Comparison of ENCODE assay signal across 1 cellular context in the genomic region with DNA sequence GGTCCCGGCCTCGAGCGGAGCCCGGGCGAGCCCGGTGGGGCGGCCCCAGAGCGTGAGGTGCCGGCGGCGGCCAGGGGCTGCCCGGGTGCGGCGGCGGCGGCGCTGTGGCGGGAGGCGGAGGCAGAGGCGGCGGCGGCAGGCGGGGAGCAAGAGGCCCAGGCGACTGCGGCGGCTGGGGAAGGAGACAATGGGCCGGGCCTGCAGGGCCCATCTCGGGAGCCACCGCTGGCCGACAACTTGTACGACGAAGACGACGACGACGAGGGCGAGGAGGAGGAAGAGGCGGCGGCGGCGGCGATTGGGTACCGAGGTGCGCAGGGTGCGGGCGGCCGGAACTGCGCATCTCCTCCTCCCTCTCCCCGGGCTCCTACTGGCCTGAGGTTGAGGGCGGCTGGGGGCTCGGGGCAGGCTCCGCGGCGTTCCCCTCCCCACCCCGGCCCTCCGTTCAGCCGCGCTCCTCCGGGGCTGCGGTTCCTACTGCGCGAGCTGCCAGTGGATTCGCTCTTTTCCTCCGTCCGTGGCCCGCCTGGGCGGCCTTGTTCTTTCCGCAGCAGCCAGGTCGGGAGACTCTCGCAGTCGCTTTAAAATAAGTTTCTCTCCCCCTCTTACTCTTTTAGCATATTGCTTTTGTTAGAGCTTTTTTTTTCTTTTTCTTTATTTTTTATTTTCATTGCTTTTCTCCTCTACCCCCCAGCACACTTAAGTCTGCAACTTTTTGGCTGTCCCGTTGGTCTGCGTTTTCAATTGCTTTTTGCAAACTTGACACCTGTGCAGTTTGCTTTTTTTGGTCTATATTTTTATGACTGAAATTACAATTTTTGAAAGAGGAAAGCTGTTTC.
TF ChIP-seq lines count a peak whose summit lies in the region.

No MANE protein-coding gene starts in this region.

TF ChIP-seq in HepG2, 621 proteins besides CTCF, POLR2A, EP300 and RAD21 (continued from another document and continues in another):
- TF ChIP-seq ZNF574 (CRISPR knock-in tag; IDR thresholded peaks at IDR 0.05) (peak; percentile 90), HOXA7 (CRISPR knock-in tag; IDR thresholded peaks at IDR 0.05) (no peak), ZBTB43 (CRISPR knock-in tag; conservative IDR thresholded peaks at IDR 0.05) (0 out of 2 replicates have a peak, but pooled peaks have one; percentile 9), AGO2 (optimal IDR thresholded peaks at IDR 0.05; ENCODE audit: low read depth, low read length) (peak; percentile 66), TCF7L2 (IDR thresholded peaks at IDR 0.05; ENCODE audit: low read depth, low read length) (no peak), BCL6 (CRISPR knock-in tag; IDR thresholded peaks at IDR 0.05) (0 out of 2 replicates have a peak, but pooled peaks have one; percentile 17), ZNF235 (CRISPR knock-in tag; IDR thresholded peaks at IDR 0.05; ENCODE audit: borderline replicate concordance) (0 out of 2 replicates have a peak, but pooled peaks have one; percentile 11), GATAD1 (CRISPR knock-in tag; IDR thresholded peaks at IDR 0.05) (0 out of 2 replicates have a peak, but pooled peaks have one; percentile 21), POLR2AphosphoS5 (IDR thresholded peaks at IDR 0.05; ENCODE audit: low read depth, low read length) (peak; percentile 7; the same call in 1 of the 2 replicates), MED13 (CRISPR knock-in tag; IDR thresholded peaks at IDR 0.05) (0 out of 2 replicates have a peak, but pooled peaks have one; percentile 8), NFYC (CRISPR knock-in tag; IDR thresholded peaks at IDR 0.05) (peak; percentile 51; the same call in 1 of the 2 replicates), FOXA3 (CRISPR knock-in tag; IDR thresholded peaks at IDR 0.05) (no peak), MAFF (IDR thresholded peaks at IDR 0.05; ENCODE audit: low read depth, low read length) (no peak), YEATS4 (CRISPR knock-in tag; IDR thresholded peaks at IDR 0.05; ENCODE audit: borderline replicate concordance) (peak; percentile 60; the same call in 1 of the 2 replicates), KDM5B (CRISPR knock-in tag; IDR thresholded peaks at IDR 0.05; ENCODE audit: borderline replicate concordance) (peak; percentile 60), CREM (IDR thresholded peaks at IDR 0.05) (no peak), CREM (CRISPR knock-in tag; IDR thresholded peaks at IDR 0.05) (no peak), ZNF232 (CRISPR knock-in tag; IDR thresholded peaks at IDR 0.05; ENCODE audit: borderline replicate concordance) (0 out of 2 replicates have a peak, but pooled peaks have one; percentile 16), ZNF264 (CRISPR knock-in tag; IDR thresholded peaks at IDR 0.05) (0 out of 2 replicates have a peak, but pooled peaks have one; percentile 8), RXRB (CRISPR knock-in tag; IDR thresholded peaks at IDR 0.05; ENCODE audit: borderline replicate concordance) (peak; percentile 25; the same call in 1 of the 2 replicates), ARNTL (CRISPR knock-in tag; IDR thresholded peaks at IDR 0.05) (no peak), ZNF335 (CRISPR knock-in tag; IDR thresholded peaks at IDR 0.05) (0 out of 2 replicates have a peak, but pooled peaks have one; percentile 4), YY1 (IDR thresholded peaks at IDR 0.05; ENCODE audit: insufficient read depth, insufficient replicate concordance, low read depth, low read length) (peak; percentile 24), ZNF12 (CRISPR knock-in tag; IDR thresholded peaks at IDR 0.05) (peak; percentile 29; the same call in 1 of the 2 replicates), ZFX (CRISPR knock-in tag; IDR thresholded peaks at IDR 0.05; ENCODE audit: low read depth) (peak; percentile 73), GABPB1 (CRISPR knock-in tag; IDR thresholded peaks at IDR 0.05) (peak; percentile 72), NFKBIZ (CRISPR knock-in tag; IDR thresholded peaks at IDR 0.05) (0 out of 2 replicates have a peak, but pooled peaks have one; percentile 5), RFXAP (CRISPR knock-in tag; IDR thresholded peaks at IDR 0.05; ENCODE audit: borderline replicate concordance) (peak; percentile 63; the same call in 1 of the 2 replicates), ZNF883 (CRISPR knock-in tag; IDR thresholded peaks at IDR 0.05; ENCODE audit: not compliant biosample characterization) (peak; percentile 33), GZF1 (CRISPR knock-in tag; IDR thresholded peaks at IDR 0.05) (peak; percentile 39; the same call in 1 of the 2 replicates), ZNF768 (CRISPR knock-in tag; IDR thresholded peaks at IDR 0.05) (0 out of 2 replicates have a peak, but pooled peaks have one; percentile 34), SKI (IDR thresholded peaks at IDR 0.05; ENCODE audit: partially characterized antibody) (peak; percentile 29), ATF4 (CRISPR knock-in tag; IDR thresholded peaks at IDR 0.05) (no peak), HNRNPLL (IDR thresholded peaks at IDR 0.05; ENCODE audit: low read depth, low read length, poor library complexity, severe bottlenecking) (peak; percentile 90)
- TF ChIP-seq, protein P1, sequence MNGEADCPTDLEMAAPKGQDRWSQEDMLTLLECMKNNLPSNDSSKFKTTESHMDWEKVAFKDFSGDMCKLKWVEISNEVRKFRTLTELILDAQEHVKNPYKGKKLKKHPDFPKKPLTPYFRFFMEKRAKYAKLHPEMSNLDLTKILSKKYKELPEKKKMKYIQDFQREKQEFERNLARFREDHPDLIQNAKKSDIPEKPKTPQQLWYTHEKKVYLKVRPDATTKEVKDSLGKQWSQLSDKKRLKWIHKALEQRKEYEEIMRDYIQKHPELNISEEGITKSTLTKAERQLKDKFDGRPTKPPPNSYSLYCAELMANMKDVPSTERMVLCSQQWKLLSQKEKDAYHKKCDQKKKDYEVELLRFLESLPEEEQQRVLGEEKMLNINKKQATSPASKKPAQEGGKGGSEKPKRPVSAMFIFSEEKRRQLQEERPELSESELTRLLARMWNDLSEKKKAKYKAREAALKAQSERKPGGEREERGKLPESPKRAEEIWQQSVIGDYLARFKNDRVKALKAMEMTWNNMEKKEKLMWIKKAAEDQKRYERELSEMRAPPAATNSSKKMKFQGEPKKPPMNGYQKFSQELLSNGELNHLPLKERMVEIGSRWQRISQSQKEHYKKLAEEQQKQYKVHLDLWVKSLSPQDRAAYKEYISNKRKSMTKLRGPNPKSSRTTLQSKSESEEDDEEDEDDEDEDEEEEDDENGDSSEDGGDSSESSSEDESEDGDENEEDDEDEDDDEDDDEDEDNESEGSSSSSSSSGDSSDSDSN (CRISPR knock-in tag; IDR thresholded peaks at IDR 0.05) = peak; percentile 90
- TF ChIP-seq, protein P2, sequence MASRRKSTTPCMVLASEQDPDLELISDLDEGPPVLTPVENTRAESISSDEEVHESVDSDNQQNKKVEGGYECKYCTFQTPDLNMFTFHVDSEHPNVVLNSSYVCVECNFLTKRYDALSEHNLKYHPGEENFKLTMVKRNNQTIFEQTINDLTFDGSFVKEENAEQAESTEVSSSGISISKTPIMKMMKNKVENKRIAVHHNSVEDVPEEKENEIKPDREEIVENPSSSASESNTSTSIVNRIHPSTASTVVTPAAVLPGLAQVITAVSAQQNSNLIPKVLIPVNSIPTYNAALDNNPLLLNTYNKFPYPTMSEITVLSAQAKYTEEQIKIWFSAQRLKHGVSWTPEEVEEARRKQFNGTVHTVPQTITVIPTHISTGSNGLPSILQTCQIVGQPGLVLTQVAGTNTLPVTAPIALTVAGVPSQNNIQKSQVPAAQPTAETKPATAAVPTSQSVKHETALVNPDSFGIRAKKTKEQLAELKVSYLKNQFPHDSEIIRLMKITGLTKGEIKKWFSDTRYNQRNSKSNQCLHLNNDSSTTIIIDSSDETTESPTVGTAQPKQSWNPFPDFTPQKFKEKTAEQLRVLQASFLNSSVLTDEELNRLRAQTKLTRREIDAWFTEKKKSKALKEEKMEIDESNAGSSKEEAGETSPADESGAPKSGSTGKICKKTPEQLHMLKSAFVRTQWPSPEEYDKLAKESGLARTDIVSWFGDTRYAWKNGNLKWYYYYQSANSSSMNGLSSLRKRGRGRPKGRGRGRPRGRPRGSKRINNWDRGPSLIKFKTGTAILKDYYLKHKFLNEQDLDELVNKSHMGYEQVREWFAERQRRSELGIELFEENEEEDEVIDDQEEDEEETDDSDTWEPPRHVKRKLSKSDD (CRISPR knock-in tag; IDR thresholded peaks at IDR 0.05; ENCODE audit: low read depth) = peak; percentile 10; the same call in 1 of the 2 replicates
- TF ChIP-seq, protein P3, sequence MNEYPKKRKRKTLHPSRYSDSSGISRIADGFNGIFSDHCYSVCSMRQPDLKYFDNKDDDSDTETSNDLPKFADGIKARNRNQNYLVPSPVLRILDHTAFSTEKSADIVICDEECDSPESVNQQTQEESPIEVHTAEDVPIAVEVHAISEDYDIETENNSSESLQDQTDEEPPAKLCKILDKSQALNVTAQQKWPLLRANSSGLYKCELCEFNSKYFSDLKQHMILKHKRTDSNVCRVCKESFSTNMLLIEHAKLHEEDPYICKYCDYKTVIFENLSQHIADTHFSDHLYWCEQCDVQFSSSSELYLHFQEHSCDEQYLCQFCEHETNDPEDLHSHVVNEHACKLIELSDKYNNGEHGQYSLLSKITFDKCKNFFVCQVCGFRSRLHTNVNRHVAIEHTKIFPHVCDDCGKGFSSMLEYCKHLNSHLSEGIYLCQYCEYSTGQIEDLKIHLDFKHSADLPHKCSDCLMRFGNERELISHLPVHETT (CRISPR knock-in tag; conservative IDR thresholded peaks at IDR 0.05) = 0 out of 2 replicates have a peak, but pooled peaks have one; percentile 24
- TF ChIP-seq, protein P4, sequence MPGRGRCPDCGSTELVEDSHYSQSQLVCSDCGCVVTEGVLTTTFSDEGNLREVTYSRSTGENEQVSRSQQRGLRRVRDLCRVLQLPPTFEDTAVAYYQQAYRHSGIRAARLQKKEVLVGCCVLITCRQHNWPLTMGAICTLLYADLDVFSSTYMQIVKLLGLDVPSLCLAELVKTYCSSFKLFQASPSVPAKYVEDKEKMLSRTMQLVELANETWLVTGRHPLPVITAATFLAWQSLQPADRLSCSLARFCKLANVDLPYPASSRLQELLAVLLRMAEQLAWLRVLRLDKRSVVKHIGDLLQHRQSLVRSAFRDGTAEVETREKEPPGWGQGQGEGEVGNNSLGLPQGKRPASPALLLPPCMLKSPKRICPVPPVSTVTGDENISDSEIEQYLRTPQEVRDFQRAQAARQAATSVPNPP (CRISPR knock-in tag; IDR thresholded peaks at IDR 0.05) = no peak
- TF ChIP-seq, protein P5, sequence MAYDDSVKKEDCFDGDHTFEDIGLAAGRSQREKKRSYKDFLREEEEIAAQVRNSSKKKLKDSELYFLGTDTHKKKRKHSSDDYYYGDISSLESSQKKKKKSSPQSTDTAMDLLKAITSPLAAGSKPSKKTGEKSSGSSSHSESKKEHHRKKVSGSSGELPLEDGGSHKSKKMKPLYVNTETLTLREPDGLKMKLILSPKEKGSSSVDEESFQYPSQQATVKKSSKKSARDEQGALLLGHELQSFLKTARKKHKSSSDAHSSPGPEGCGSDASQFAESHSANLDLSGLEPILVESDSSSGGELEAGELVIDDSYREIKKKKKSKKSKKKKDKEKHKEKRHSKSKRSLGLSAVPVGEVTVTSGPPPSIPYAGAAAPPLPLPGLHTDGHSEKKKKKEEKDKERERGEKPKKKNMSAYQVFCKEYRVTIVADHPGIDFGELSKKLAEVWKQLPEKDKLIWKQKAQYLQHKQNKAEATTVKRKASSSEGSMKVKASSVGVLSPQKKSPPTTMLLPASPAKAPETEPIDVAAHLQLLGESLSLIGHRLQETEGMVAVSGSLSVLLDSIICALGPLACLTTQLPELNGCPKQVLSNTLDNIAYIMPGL (CRISPR knock-in tag; IDR thresholded peaks at IDR 0.05; ENCODE audit: borderline replicate concordance in 1 of 2, low read depth in 1 of 2) = peak in 1 of 2 experiments; percentile 29; a peak in 1 of 4 replicates
